Comparison of ENCODE assay signal across 11 cellular contexts in genomic region chr6:111461860-111462259, GRCh38. TPM values are rescaled to one million over a fixed set of nuclear protein-coding genes. Genes with fewer than 3 reads are reported as not detected.
DNase-seq lines count a peak whose midpoint lies in the region; ATAC-seq and TF ChIP-seq lines count a peak whose summit lies in the region.
"Had no signal": no experiment of that assay in that cellular context is flagged by ENCODE, and none has a peak within 500 bp of the region (broad histone marks: within the 10 kb centered on the region; RNA-seq: fewer than 3 reads in every experiment).

No MANE protein-coding gene starts in this region.

- H3K27me3 Mint-ChIP-seq in HFFc6 (ENCODE audit: insufficient read depth) (no peaks in the 10 kb centered on the region; the same call in 1 of the 2 replicates), Caco-2 (ENCODE audit: insufficient read depth, unreplicated experiment) (no peaks in the 10 kb centered on the region)
- H3K27me3 Mint-ChIP-seq in activated naive CD8-positive, alpha-beta T cell treated with anti-CD3 and anti-CD28 coated beads for 36 hours, result no peaks in the 10 kb centered on the region

- H3K36me3 Mint-ChIP-seq in HFFc6 (ENCODE audit: low read depth), result peaks cover 48% of the 10 kb centered on the region
- peaks cover 41% of the 10 kb centered on the region for H3K36me3 Mint-ChIP-seq in activated naive CD8-positive, alpha-beta T cell treated with anti-CD3 and anti-CD28 coated beads for 36 hours
- peaks cover 5% of the 10 kb centered on the region for H3K36me3 Mint-ChIP-seq in Caco-2 (ENCODE audit: insufficient read depth, unreplicated experiment)

- peaks cover 33% of the 10 kb centered on the region for H3K36me3 ChIP-seq in BLaER1
- H3K36me3 ChIP-seq in right lobe of liver, result peaks cover 0 to 2% (median 0%) of the 10 kb centered on the region in 4 donors
- H3K36me3 ChIP-seq in Caco-2 (ENCODE audit: control insufficient read depth, insufficient read depth, low read length), result no peaks in the 10 kb centered on the region

- no peaks in the 10 kb centered on the region for H3K27me3 ChIP-seq in BLaER1
- no peaks in the 10 kb centered on the region for H3K27me3 ChIP-seq in right lobe of liver
- H3K27me3 ChIP-seq in Caco-2 (replicated peaks; ENCODE audit: control insufficient read depth, insufficient read depth, low read length), result no peaks in the 10 kb centered on the region
- H3K27me3 ChIP-seq: esophagus muscularis mucosa had no signal

- peaks cover 1% of the 10 kb centered on the region; the same call in 1 of the 2 replicates for H4K20me1 ChIP-seq in BLaER1

- H3K27ac ChIP-seq in BLaER1 (no peak overlapping the region), right lobe of liver (peak overlapping the region in 1 of 3 donors; percentile 47)

- H3K4me1 ChIP-seq in BLaER1, result peaks cover 5% of the 10 kb centered on the region
- H3K4me1 ChIP-seq in right lobe of liver, result peaks cover 0 to 14% (median 0%) of the 10 kb centered on the region in 4 donors
- H3K4me1 ChIP-seq in Caco-2, result peaks cover 26% of the 10 kb centered on the region

- H3K4me1 Mint-ChIP-seq in HFFc6 (ENCODE audit: low read depth) (peaks cover 61% of the 10 kb centered on the region), Caco-2 (ENCODE audit: low read depth, unreplicated experiment) (no peaks in the 10 kb centered on the region)
- H3K4me1 Mint-ChIP-seq in activated naive CD8-positive, alpha-beta T cell treated with anti-CD3 and anti-CD28 coated beads for 36 hours, result peaks cover 23% of the 10 kb centered on the region

- H3K4me3 ChIP-seq in BLaER1 (no peak overlapping the region), right lobe of liver (no peak overlapping the region), Caco-2 (ENCODE audit: low read depth, low read length) (no peak overlapping the region)

- no peak for TF ChIP-seq POLR2A in right lobe of liver (IDR thresholded peaks at IDR 0.05)

- peaks cover 32% of the 10 kb centered on the region for H3K9me3 ChIP-seq in BLaER1
- no peaks in the 10 kb centered on the region for H3K9me3 ChIP-seq in right lobe of liver
- H3K9me3 ChIP-seq in Caco-2, result 0 out of 2 replicates have a peak, but pooled peaks cover 3% of the 10 kb centered on the region

- BruUV-seq in Caco-2 (replicated peaks; lab: Mats Ljungman, UMichigan), result no TSS peak

- intact Hi-C loops in right lobe of liver (cut with DNase I), result no loop called here
- intact Hi-C loops in Caco-2 (cut with micrococcal nuclease; ENCODE audit: unreplicated experiment), result no loop called here
- intact Hi-C loops in left cardiac atrium (cut with DNase I), result no loop called here

- H3K27ac Mint-ChIP-seq in HFFc6, result peak overlapping the region; percentile 54
- H3K27ac Mint-ChIP-seq in activated naive CD8-positive, alpha-beta T cell treated with anti-CD3 and anti-CD28 coated beads for 36 hours, result peak overlapping the region; percentile 5
- no peak overlapping the region for H3K27ac Mint-ChIP-seq in Caco-2 (ENCODE audit: unreplicated experiment)

- no peak overlapping the region for H3K9ac ChIP-seq in BLaER1

- peak; percentile 25 to 55 (median 42) for ATAC-seq in right lobe of liver
- no peak for ATAC-seq in left cardiac atrium

- DNase-seq in HFFc6 (no peak), right lobe of liver (no peak), Caco-2 (no peak), occipital lobe (lab: John Stamatoyannopoulos, UW) (no peak), left cardiac atrium (no peak)
- no peak for DNase-seq in activated naive CD8-positive, alpha-beta T cell treated with anti-CD3 and anti-CD28 coated beads for 36 hours
- no peak for DNase-seq in activated CD8-positive, alpha-beta memory T cell treated with anti-CD3 and anti-CD28 coated beads for 24 hours
- DNase-seq: NCI-H2107; stimulated activated CD4-positive, alpha-beta T cell treated with anti-CD3 and anti-CD28 coated beads, Interleukin-1b, Interleukin-23, amount 100 ng/mL, for 48 hours had no signal

- POLR2A ChIA-PET in Caco-2 (lab: Charles Lee), result no interaction called here

- peak overlapping the region; percentile 78 for H3K4me3 Mint-ChIP-seq in HFFc6
- H3K4me3 Mint-ChIP-seq in activated naive CD8-positive, alpha-beta T cell treated with anti-CD3 and anti-CD28 coated beads for 36 hours, result no peak overlapping the region
- no peak overlapping the region for H3K4me3 Mint-ChIP-seq in Caco-2 (ENCODE audit: unreplicated experiment)

- TF ChIP-seq CTCF in HFFc6 (IDR thresholded peaks at IDR 0.05) (no peak), right lobe of liver (IDR thresholded peaks at IDR 0.05) (no peak), Caco-2 (IDR thresholded peaks at IDR 0.05; ENCODE audit: insufficient read depth in 1 of 2, low read depth in 1 of 2, low read length in 1 of 2, severe bottlenecking in 1 of 2, unreplicated experiment in 1 of 2) (no peak)

- peak overlapping the region; percentile 42 for H3K4me2 ChIP-seq in BLaER1

- H3K9me3 Mint-ChIP-seq in HFFc6 (peaks cover 27% of the 10 kb centered on the region), Caco-2 (ENCODE audit: unreplicated experiment) (peaks cover 28% of the 10 kb centered on the region)
- H3K9me3 Mint-ChIP-seq in activated naive CD8-positive, alpha-beta T cell treated with anti-CD3 and anti-CD28 coated beads for 36 hours, result peaks cover 12% of the 10 kb centered on the region

- CTCF ChIA-PET in Caco-2 (lab: Charles Lee), result no interaction called here

RNA-seq across cellular contexts. Expression of gene REV3L, which starts 21.2 kb away (rescaled TPM):
- total RNA-seq in HFFc6 (2021; fragmentation: NEBNext Ultra II Directional; extraction: Animal tissue kit (Norgen Biotek cat#: 25700)), result 10 to 100 TPM; 22.4 to 36.3 (median 31.2) TPM
- 10 to 100 TPM; 17.0 TPM for total RNA-seq in activated naive CD8-positive, alpha-beta T cell treated with anti-CD3 and anti-CD28 coated beads for 36 hours
- total RNA-seq in right lobe of liver, result 10 to 100 TPM in 4 of 6 experiments, 1 to 10 TPM in 2; 9.3 to 21.4 (median 12.5) TPM
- 22.2 and 28.8 TPM in 2 replicates for total RNA-seq in Caco-2 (2022)
- total RNA-seq in occipital lobe, result 101 TPM
- total RNA-seq in left cardiac atrium, result 10 to 100 TPM; 14.2 to 24.7 TPM

Comparison
In these comparisons a context has a peak if more than half of its experiments do, and no peak if none do; other contexts are left out.
1. ATAC-seq: peak in right lobe of liver (4 of 4); none in left cardiac atrium (0 of 2).